ENCODE assay signal across 8 cellular contexts in the genomic region with DNA sequence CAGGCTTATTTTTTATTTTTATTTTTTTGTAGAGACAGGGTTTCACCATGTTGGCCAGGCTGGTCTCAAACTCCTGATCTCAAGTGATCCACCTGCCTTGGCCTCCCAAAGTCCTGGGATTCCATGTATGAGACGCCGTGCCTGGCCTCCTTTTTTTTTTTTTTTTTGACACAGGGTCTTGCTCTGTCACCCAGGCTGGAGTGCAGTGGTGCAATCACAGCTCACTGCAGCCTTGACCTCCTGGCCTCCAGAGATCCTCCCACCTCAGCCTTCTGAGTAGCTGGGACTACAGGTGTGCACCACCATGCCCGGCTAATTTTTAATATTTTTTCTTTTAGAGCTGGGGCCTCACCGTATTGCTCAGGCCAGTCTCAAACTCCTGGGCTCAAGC.
DNase-seq lines count a peak whose midpoint lies in the region; ATAC-seq, FAIRE-seq and TF ChIP-seq lines count a peak whose summit lies in the region.
"Not testable (repeated sequence)": the region's sequence is repeated elsewhere in the genome, so short reads cannot be mapped to it uniquely, and the experiment has no call there.

No MANE protein-coding gene starts in this region.

- peak overlapping the region; percentile 96 for H3K27ac Mint-ChIP-seq in HFFc6
- peak overlapping the region; percentile 81 for H3K27ac Mint-ChIP-seq in activated naive CD8-positive, alpha-beta T cell treated with anti-CD3 and anti-CD28 coated beads for 36 hours
- peak overlapping the region; percentile 99 to 100 (median 100) for H3K27ac Mint-ChIP-seq in nephron
- peak overlapping the region; percentile 85 for H3K27ac Mint-ChIP-seq in stimulated activated memory B cell treated with anti-CD40 and anti-IgM and Interleukin-4, amounts not matched to agents 10 μg/mL and 1 μg/mL and 100 μg/mL, for 72 hours

- CTCF ChIA-PET in A549 (lab: Yijun Ruan, JAX), result interaction anchor here (0.9 to 4.9 kb wide), 13 partner anchors 9 to 70 kb away, joined by 3 to 47 read pairs (median 4); a partner anchor contains a TSS
- CTCF ChIA-PET in SK-N-SH (lab: Yijun Ruan, JAX), result interaction anchor here (0.6 to 4.0 kb wide), 9 partner anchors 8 to 71 kb away, joined by 3 to 25 read pairs (median 4); a partner anchor contains a TSS

- H4K20me1 ChIP-seq in SK-N-SH (ENCODE audit: insufficient read depth), result not testable (repeated sequence)

- H3K27me3 ChIP-seq in SK-N-SH (ENCODE audit: insufficient read depth); effector memory CD4-positive, alpha-beta T cell (replicated peaks; ENCODE audit: control insufficient read depth, insufficient read depth, low read length, poor library complexity, severe bottlenecking); iPS-20b (ENCODE audit: insufficient read depth, low read length): not testable (repeated sequence)

- H3K9me2 ChIP-seq in SK-N-SH, result not testable (repeated sequence)

- H3K4me1 Mint-ChIP-seq in HFFc6 (ENCODE audit: low read depth) (peaks cover 47% of the 10 kb centered on the region), nephron (peaks cover 36% of the 10 kb centered on the region)
- H3K4me1 Mint-ChIP-seq in activated naive CD8-positive, alpha-beta T cell treated with anti-CD3 and anti-CD28 coated beads for 36 hours, result peaks cover 15% of the 10 kb centered on the region
- peaks cover 66% of the 10 kb centered on the region for H3K4me1 Mint-ChIP-seq in stimulated activated memory B cell treated with anti-CD40 and anti-IgM and Interleukin-4, amounts not matched to agents 10 μg/mL and 1 μg/mL and 100 μg/mL, for 72 hours

- H3K4me3 ChIP-seq in A549 (peak overlapping the region; percentile 33; the same call in 2 of the 3 replicates), SK-N-SH (ENCODE audit: low read depth in 2 of 2, low read length in 1 of 2) (peak overlapping the region; percentile 7 to 22; a peak in 2 of 4 replicates)
- H3K4me3 ChIP-seq in effector memory CD4-positive, alpha-beta T cell (ENCODE audit: insufficient read depth, low read depth, low read length, poor library complexity, severe bottlenecking), result peak overlapping the region; percentile 44
- H3K4me3 ChIP-seq in iPS-20b (ENCODE audit: low read length), result not testable (repeated sequence)

- H3K4me3 Mint-ChIP-seq in HFFc6 (peak overlapping the region; percentile 78), nephron (peak overlapping the region in 2 of 3 experiments; percentile 54 to 69)
- peak overlapping the region; percentile 67 for H3K4me3 Mint-ChIP-seq in activated naive CD8-positive, alpha-beta T cell treated with anti-CD3 and anti-CD28 coated beads for 36 hours
- H3K4me3 Mint-ChIP-seq in stimulated activated memory B cell treated with anti-CD40 and anti-IgM and Interleukin-4, amounts not matched to agents 10 μg/mL and 1 μg/mL and 100 μg/mL, for 72 hours, result peak overlapping the region; percentile 54

- TF ChIP-seq CTCF in A549 (IDR thresholded peaks at IDR 0.05); HFFc6 (IDR thresholded peaks at IDR 0.05); SK-N-SH (IDR thresholded peaks at IDR 0.05); nephron (IDR thresholded peaks at IDR 0.05; ENCODE audit: unreplicated experiment in 3 of 3): not testable (repeated sequence)

- H3K79me2 ChIP-seq in SK-N-SH (ENCODE audit: insufficient read depth), result peaks cover 13% of the 10 kb centered on the region; the same call in 1 of the 2 replicates

- not testable (repeated sequence) for H3K9me3 ChIP-seq in A549; SK-N-SH; effector memory CD4-positive, alpha-beta T cell (ENCODE audit: control insufficient read depth, low read length); iPS-20b (ENCODE audit: insufficient read depth, low read depth, low read length)

- TF ChIP-seq RAD21 in A549 (conservative IDR thresholded peaks at IDR 0.05 in 1 of 2, IDR thresholded peaks at IDR 0.05 in 1 of 2); SK-N-SH (IDR thresholded peaks at IDR 0.05; ENCODE audit: low read length): not testable (repeated sequence)

- not testable (repeated sequence) for TF ChIP-seq POLR2A in A549 (IDR thresholded peaks at IDR 0.05; ENCODE audit: low read length)

- H3K9me3 Mint-ChIP-seq in HFFc6; activated naive CD8-positive, alpha-beta T cell treated with anti-CD3 and anti-CD28 coated beads for 36 hours; nephron; stimulated activated memory B cell treated with anti-CD40 and anti-IgM and Interleukin-4, amounts not matched to agents 10 μg/mL and 1 μg/mL and 100 μg/mL, for 72 hours: not testable (repeated sequence)

- H3K36me3 Mint-ChIP-seq in HFFc6 (ENCODE audit: low read depth); activated naive CD8-positive, alpha-beta T cell treated with anti-CD3 and anti-CD28 coated beads for 36 hours; nephron (ENCODE audit: low read depth); stimulated activated memory B cell treated with anti-CD40 and anti-IgM and Interleukin-4, amounts not matched to agents 10 μg/mL and 1 μg/mL and 100 μg/mL, for 72 hours: not testable (repeated sequence)

- not testable (repeated sequence) for H3K27me3 Mint-ChIP-seq in HFFc6 (ENCODE audit: insufficient read depth); activated naive CD8-positive, alpha-beta T cell treated with anti-CD3 and anti-CD28 coated beads for 36 hours; nephron (ENCODE audit: low read depth); stimulated activated memory B cell treated with anti-CD40 and anti-IgM and Interleukin-4, amounts not matched to agents 10 μg/mL and 1 μg/mL and 100 μg/mL, for 72 hours

- not testable (repeated sequence) for ATAC-seq in A549; stimulated activated memory B cell treated with anti-CD40 and anti-IgM and Interleukin-4, amounts not matched to agents 10 μg/mL and 1 μg/mL and 100 μg/mL, for 72 hours

- H3K4me1 ChIP-seq in A549, result peaks cover 64% of the 10 kb centered on the region
- H3K4me1 ChIP-seq in SK-N-SH (ENCODE audit: control insufficient read depth in 1 of 2, insufficient read depth in 2 of 2, low read depth in 1 of 2, low read length in 1 of 2), result peaks cover 13 to 43% of the 10 kb centered on the region in 2 experiments; a peak in 3 of 4 replicates
- H3K4me1 ChIP-seq in effector memory CD4-positive, alpha-beta T cell (ENCODE audit: control insufficient read depth, insufficient read depth, low read length, poor library complexity, severe bottlenecking), result peaks cover 11% of the 10 kb centered on the region
- peaks cover 11% of the 10 kb centered on the region; the same call in 1 of the 2 replicates for H3K4me1 ChIP-seq in iPS-20b (ENCODE audit: insufficient read depth, low read length)

- TF ChIP-seq EP300 in A549 (IDR thresholded peaks at IDR 0.05); SK-N-SH (IDR thresholded peaks at IDR 0.05; ENCODE audit: borderline replicate concordance in 1 of 2, low read depth in 1 of 2, low read length in 1 of 2): not testable (repeated sequence)

- H3K4me2 ChIP-seq in A549 (peak overlapping the region; percentile 93), SK-N-SH (peak overlapping the region; percentile 71)

- not testable (repeated sequence) for DNase-seq in A549 (ENCODE audit: low read depth in 1 of 2, low spot score in 1 of 2); HFFc6; SK-N-SH; activated naive CD8-positive, alpha-beta T cell treated with anti-CD3 and anti-CD28 coated beads for 36 hours; effector memory CD4-positive, alpha-beta T cell

- 6% methylated on average over 4 of the region's 4 CpGs for WGBS in A549 (ENCODE audit: missing lambda C conversion rate)
- 41% methylated on average over 4 of the region's 4 CpGs for WGBS in SK-N-SH (ENCODE audit: low lambda C conversion rate)

- POLR2A ChIA-PET in A549 (lab: Yijun Ruan, JAX) (interaction anchor here (1.0 to 5.3 kb wide), 11 partner anchors 9 to 68 kb away, joined by 3 to 191 read pairs (median 5); a partner anchor contains a TSS), SK-N-SH (lab: Yijun Ruan, JAX) (interaction anchor here (1.0 to 2.7 kb wide), 3 partner anchors 9 to 67 kb away, joined by 3 to 11 read pairs (median 3); a partner anchor contains a TSS)

- H2AFZ ChIP-seq in SK-N-SH (ENCODE audit: low read depth), result peak overlapping the region; percentile 57; the same call in 1 of the 2 replicates

- H3K9ac ChIP-seq in SK-N-SH (peak overlapping the region; percentile 58; the same call in 1 of the 2 replicates), iPS-20b (ENCODE audit: low read depth, low read length) (peak overlapping the region; percentile 77; the same call in 1 of the 2 replicates)

- H3F3A ChIP-seq in SK-N-SH (replicated peaks; ENCODE audit: insufficient read depth), result peaks cover 36% of the 10 kb centered on the region

- H3K27ac ChIP-seq in A549, result peak overlapping the region; percentile 97 to 100
- H3K27ac ChIP-seq in SK-N-SH (ENCODE audit: low read depth in 2 of 2, low read length in 1 of 2), result peak overlapping the region; percentile 86 to 90
- H3K27ac ChIP-seq in effector memory CD4-positive, alpha-beta T cell (ENCODE audit: insufficient read depth, low read length, poor library complexity, severe bottlenecking); iPS-20b (ENCODE audit: low read length): not testable (repeated sequence)

- not testable (repeated sequence) for FAIRE-seq in A549 (lab: Jason Lieb, UNC)

- not testable (repeated sequence) for H3K36me3 ChIP-seq in SK-N-SH (replicated peaks in 1 of 2; ENCODE audit: control insufficient read depth in 1 of 2, insufficient read depth in 2 of 2, low read length in 1 of 2); effector memory CD4-positive, alpha-beta T cell (ENCODE audit: control insufficient read depth, insufficient read depth, low read length); iPS-20b (ENCODE audit: insufficient read depth, low read depth, low read length)
